ENCODE assay signal across 11 cellular contexts in genomic region chr5:35854248-35854647, GRCh38. TPM values are rescaled to one million over a fixed set of nuclear protein-coding genes. Genes with fewer than 3 reads are reported as not detected.
A peak's percentile ranks its signal among the peaks of the same experiment; 100 is the strongest.
DNase-seq lines count a peak whose midpoint lies in the region; ATAC-seq and FAIRE-seq lines count a peak whose summit lies in the region.
"Had no signal": no experiment of that assay in that cellular context is flagged by ENCODE, and none has a peak within 500 bp of the region (broad histone marks: within the 10 kb centered on the region; RNA-seq: fewer than 3 reads in every experiment).

No MANE protein-coding gene starts in this region.

- H3K27ac Mint-ChIP-seq in activated naive CD4-positive, alpha-beta T cell treated with anti-CD3 and anti-CD28 coated beads, Interleukin-2, amount 10 ng/mL, durations not matched to agents 7 days and 5 days = peak overlapping the region; percentile 99

- no peak for ATAC-seq in GM21825 (IDR thresholded peaks at IDR 0.05; ENCODE audit: unreplicated experiment)
- ATAC-seq in GM18907 (IDR thresholded peaks at IDR 0.05; ENCODE audit: unreplicated experiment) = no peak
- ATAC-seq in GM19324 (IDR thresholded peaks at IDR 0.05; ENCODE audit: low FRiP score, unreplicated experiment) = no peak

- FAIRE-seq in frontal cortex (lab: Jason Lieb, UNC) = no peak
- FAIRE-seq: H54 had no signal

- peaks cover 28% of the 10 kb centered on the region for H3K36me3 Mint-ChIP-seq in activated naive CD4-positive, alpha-beta T cell treated with anti-CD3 and anti-CD28 coated beads, Interleukin-2, amount 10 ng/mL, durations not matched to agents 7 days and 5 days

- peak; percentile 66 for DNase-seq in stimulated activated CD4-positive, alpha-beta T cell treated with anti-CD3 and anti-CD28 coated beads, Interleukin-15, amount 100 ng/mL, for 24 hours
- DNase-seq in stimulated activated CD4-positive, alpha-beta T cell treated with anti-CD3 and anti-CD28 coated beads, Interleukin-12 subunit alpha, Interleukin-12 subunit beta, amount 100 ng/mL, for 4 hours = no peak
- DNase-seq in activated naive CD4-positive, alpha-beta T cell treated with anti-CD3 and anti-CD28 coated beads, Interleukin-2, amount 10 ng/mL, durations not matched to agents 7 days and 5 days = peak; percentile 79
- DNase-seq in frontal cortex (ENCODE audit: low spot score in 2 of 2) = no peak
- DNase-seq: posterior cingulate gyrus had no signal

- H3K4me3 ChIP-seq in skin epidermis = peak overlapping the region in 1 of 7 experiments; percentile 16
- H3K4me3 ChIP-seq: coronary artery had no signal

- H3K4me1 Mint-ChIP-seq in activated naive CD4-positive, alpha-beta T cell treated with anti-CD3 and anti-CD28 coated beads, Interleukin-2, amount 10 ng/mL, durations not matched to agents 7 days and 5 days = peaks cover 71% of the 10 kb centered on the region

- CTCF ChIA-PET in activated naive CD4-positive, alpha-beta T cell treated with anti-CD3 and anti-CD28 coated beads, Interleukin-2, amount 10 ng/mL, durations not matched to agents 7 days and 5 days (lab: Charles Lee) = interaction anchor here (0.7 to 2.4 kb wide), 8 partner anchors 21 to 236 kb away, joined by 3 to 9 read pairs (median 4); no protein-coding TSS in a partner anchor

- H3K27ac ChIP-seq in skin epidermis = peak overlapping the region in 14 of 21 experiments; percentile 3 to 95 (median 70)

- peak overlapping the region; percentile 80 for H3K4me3 Mint-ChIP-seq in activated naive CD4-positive, alpha-beta T cell treated with anti-CD3 and anti-CD28 coated beads, Interleukin-2, amount 10 ng/mL, durations not matched to agents 7 days and 5 days

- no peaks in the 10 kb centered on the region for H3K27me3 Mint-ChIP-seq in activated naive CD4-positive, alpha-beta T cell treated with anti-CD3 and anti-CD28 coated beads, Interleukin-2, amount 10 ng/mL, durations not matched to agents 7 days and 5 days

- H3K9me3 Mint-ChIP-seq in activated naive CD4-positive, alpha-beta T cell treated with anti-CD3 and anti-CD28 coated beads, Interleukin-2, amount 10 ng/mL, durations not matched to agents 7 days and 5 days = peaks cover under 1% of the 10 kb centered on the region

RNA-seq across cellular contexts. Expression of gene IL7R, which starts 2.4 kb away (rescaled TPM):
- 0.41 TPM for total RNA-seq in frontal cortex

Comparison
In these comparisons a context has a peak if more than half of its experiments do, and no peak if none do; other contexts are left out.
1. DNase-seq: peak in stimulated activated CD4-positive, alpha-beta T cell treated with anti-CD3 and anti-CD28 coated beads, Interleukin-15, amount 100 ng/mL, for 24 hours (single experiment) and activated naive CD4-positive, alpha-beta T cell treated with anti-CD3 and anti-CD28 coated beads, Interleukin-2, amount 10 ng/mL, durations not matched to agents 7 days and 5 days (single experiment); none in stimulated activated CD4-positive, alpha-beta T cell treated with anti-CD3 and anti-CD28 coated beads, Interleukin-12 subunit alpha, Interleukin-12 subunit beta, amount 100 ng/mL, for 4 hours (single experiment) and frontal cortex (0 of 2).